Comparison of ENCODE assay signal across 8 cellular contexts in genomic region chr4:102344955-102345794, GRCh38. TPM values are rescaled to one million over a fixed set of nuclear protein-coding genes. Genes with fewer than 3 reads are reported as not detected.
A peak's percentile ranks its signal among the peaks of the same experiment; 100 is the strongest.
DNase-seq lines count a peak whose midpoint lies in the region; ATAC-seq and TF ChIP-seq lines count a peak whose summit lies in the region.

Gene SLC39A8 (minus strand): TSS chr4:102345482. CDS start chr4:102344662, 820 bp downstream.

- H3K27me3 ChIP-seq in adrenal gland: no peaks in the 10 kb centered on the region
- H3K27me3 ChIP-seq in psoas muscle (ENCODE audit: insufficient read depth in 3 of 3, low read length in 2 of 3): peaks cover 0 to 3% (median 0%) of the 10 kb centered on the region in 3 donors

- in situ Hi-C loops in GM13977 (cut with MboI; ENCODE audit: low pct_unique_long_range_greater_than_20kb, low sequenced_read_pairs, unreplicated experiment): no loop called here

- WGBS in adrenal gland, 4 donors: 0 to 1% (median 0%) methylated on average over 40 to 54 of the region's 54 CpGs
- 0 to 1% (median 0%) methylated on average over 52 to 54 of the region's 54 CpGs for WGBS in psoas muscle, 3 donors
- under 1% methylated on average over 54 of the region's 54 CpGs for WGBS in urinary bladder

- intact Hi-C loops in T-helper 1 cell treated with Interleukin-12 subunit alpha and Interleukin-12 subunit beta and Interleukin-4 antibody, amounts not matched to agents 30 ng/mL and 1 ng/mL, for 36 hours (cut with micrococcal nuclease): loop anchor here (1.0 to 5.0 kb wide), 24 partner anchors 10 to 1325 kb away; partner anchors contain the start of genes BDH2, CENPE, CISD2 and MANBA
- intact Hi-C loops in adrenal gland (cut with DNase I): no loop called here
- intact Hi-C loops in left cardiac atrium (cut with DNase I): no loop called here
- intact Hi-C loops in psoas muscle (cut with DNase I): no loop called here

- H3K36me3 ChIP-seq in adrenal gland (replicated peaks in 1 of 2) (no peaks in the 10 kb centered on the region), psoas muscle (ENCODE audit: insufficient read depth in 1 of 2, low read depth in 1 of 2) (no peaks in the 10 kb centered on the region), urinary bladder (ENCODE audit: insufficient read depth) (no peaks in the 10 kb centered on the region)

- TF ChIP-seq CTCF in GM13977 (IDR thresholded peaks at IDR 0.05; ENCODE audit: extremely low read depth, insufficient read depth, missing control alignments) (peak; percentile 93), adrenal gland (IDR thresholded peaks at IDR 0.05) (peak; percentile 59 to 85 (median 76)), psoas muscle (IDR thresholded peaks at IDR 0.05) (peak; percentile 66)

- DNase-seq in GM13977 (ENCODE audit: low spot score): peak; percentile 93
- DNase-seq in NCI-H1436 (lab: John Stamatoyannopoulos, UW): peak; percentile 77
- DNase-seq in adrenal gland: peak; percentile 82 to 87 (median 85)
- DNase-seq in left cardiac atrium: peak; percentile 89
- peak; percentile 83 to 85 for DNase-seq in psoas muscle

- no peaks in the 10 kb centered on the region for H3K9me3 ChIP-seq in adrenal gland (replicated peaks in 1 of 3)
- no peaks in the 10 kb centered on the region for H3K9me3 ChIP-seq in psoas muscle

- ATAC-seq in HG02763 (IDR thresholded peaks at IDR 0.05; ENCODE audit: unreplicated experiment): peak; percentile 77
- ATAC-seq in left cardiac atrium: peak; percentile 95 to 96
- peak; percentile 87 to 96 (median 93) for ATAC-seq in psoas muscle

- H3K4me3 ChIP-seq in adrenal gland (peak within 1 kb of the TSS; percentile 19 to 78 (median 54)), psoas muscle (peak within 1 kb of the TSS; percentile 72), urinary bladder (ENCODE audit: low read depth, low read length) (peak within 1 kb of the TSS; percentile 59)

- peak; percentile 26 to 68 for TF ChIP-seq POLR2A in adrenal gland (IDR thresholded peaks at IDR 0.05)

- peaks cover 0 to 14% of the 10 kb centered on the region in 2 donors for H3K4me1 ChIP-seq in adrenal gland (replicated peaks in 1 of 2)
- no peaks in the 10 kb centered on the region for H3K4me1 ChIP-seq in psoas muscle
- no peaks in the 10 kb centered on the region for H3K4me1 ChIP-seq in urinary bladder (ENCODE audit: insufficient read depth)

- H3K27ac ChIP-seq in adrenal gland: peak within 1 kb of the TSS in 4 of 5 donors; percentile 20 to 77 (median 56)
- peak within 1 kb of the TSS; percentile 42 for H3K27ac ChIP-seq in psoas muscle
- H3K27ac ChIP-seq in urinary bladder (ENCODE audit: low read depth): no peak within 1 kb of the TSS

RNA-seq across cellular contexts. Expression of gene SLC39A8, which starts in this region (rescaled TPM):
- 97.6 and 99.3 TPM in 2 replicates for total RNA-seq in T-helper 1 cell treated with Interleukin-12 subunit alpha and Interleukin-12 subunit beta and Interleukin-4 antibody, amounts not matched to agents 30 ng/mL and 1 ng/mL, for 36 hours
- 10 to 100 TPM in 2 of 8 donors, 1 to 10 TPM in 6; 5.2 to 19.3 (median 8.5) TPM for total RNA-seq in adrenal gland
- polyA plus RNA-seq in adrenal gland: 1 to 10 TPM; 2.0 to 8.8 (median 3.5) TPM
- 10 to 100 TPM; 42.4 to 66.6 TPM for total RNA-seq in left cardiac atrium
- 1 to 10 TPM; 1.3 to 3.6 (median 2.8) TPM for total RNA-seq in psoas muscle
- 1 to 10 TPM in 2 of 3 donors, under 1 TPM in 1; 0.66 to 1.7 (median 1.1) TPM for polyA plus RNA-seq in psoas muscle
- total RNA-seq in urinary bladder: 25.3 TPM
- 8.1 TPM for polyA plus RNA-seq in urinary bladder
